8 cellular contexts compared by ENCODE assay signal in genomic region chr1:110338200-110339039, GRCh38. TPM values are rescaled to one million over a fixed set of nuclear protein-coding genes. Genes with fewer than 3 reads are reported as not detected.
DNase-seq lines count a peak whose midpoint lies in the region; ATAC-seq and TF ChIP-seq lines count a peak whose summit lies in the region.

No MANE protein-coding gene starts in this region.

- no peak overlapping the region for H3K4me3 Mint-ChIP-seq in natural killer cell treated with Interleukin-12 subunit alpha and Interleukin-12 subunit beta and Interleukin-15 and Interleukin-18, amount 100 ng/mL, for 72 hours

- H3K9me3 Mint-ChIP-seq in natural killer cell treated with Interleukin-12 subunit alpha and Interleukin-12 subunit beta and Interleukin-15 and Interleukin-18, amount 100 ng/mL, for 72 hours: no peaks in the 10 kb centered on the region

- H3K4me2 ChIP-seq in Karpas-422 (ENCODE audit: low read depth, low read length, poor library complexity, severe bottlenecking) (peak overlapping the region; percentile 100), fibroblast of lung (ENCODE audit: extremely low read depth, insufficient read depth, low read length) (peak overlapping the region; percentile 97)

- H3K27ac ChIP-seq in Karpas-422 (ENCODE audit: low read length): peak overlapping the region; percentile 87
- H3K27ac ChIP-seq in Panc1 (ENCODE audit: low read length): peak overlapping the region; percentile 99
- H3K27ac ChIP-seq in fibroblast of lung (ENCODE audit: insufficient read depth, low read length): peak overlapping the region; percentile 99

- H4K20me1 ChIP-seq in Karpas-422 (ENCODE audit: insufficient read depth, low read depth, low read length) (peaks cover 34% of the 10 kb centered on the region), fibroblast of lung (ENCODE audit: control insufficient read depth, extremely low read depth, insufficient read depth, low read length) (no peaks in the 10 kb centered on the region)

- H3K36me3 Mint-ChIP-seq in natural killer cell treated with Interleukin-12 subunit alpha and Interleukin-12 subunit beta and Interleukin-15 and Interleukin-18, amount 100 ng/mL, for 72 hours: peaks cover 15% of the 10 kb centered on the region

- no TSS peak for BruUV-seq in Panc1 (replicated peaks; lab: Mats Ljungman, UMichigan)

- H3K4me1 ChIP-seq in Karpas-422 (ENCODE audit: low read length) (peaks cover 47% of the 10 kb centered on the region), Panc1 (ENCODE audit: control insufficient read depth, insufficient read depth, low read length) (peaks cover 25% of the 10 kb centered on the region), fibroblast of lung (ENCODE audit: control insufficient read depth, extremely low read depth, insufficient read depth, low read length) (peaks cover 19% of the 10 kb centered on the region)

- peak overlapping the region; percentile 93 for H3K9ac ChIP-seq in Karpas-422 (ENCODE audit: low read length)
- peak overlapping the region; percentile 90 for H3K9ac ChIP-seq in fibroblast of lung (ENCODE audit: insufficient read depth, low read length)

- H2AFZ ChIP-seq in Karpas-422 (ENCODE audit: low read length) (peak overlapping the region; percentile 77), fibroblast of lung (ENCODE audit: low read length) (peak overlapping the region; percentile 87)

- H3K36me3 ChIP-seq in Karpas-422 (ENCODE audit: insufficient read depth, low read length): peaks cover 33% of the 10 kb centered on the region
- H3K36me3 ChIP-seq in Panc1 (ENCODE audit: control insufficient read depth, insufficient read depth, low read length): peaks cover 9% of the 10 kb centered on the region
- peaks cover 16% of the 10 kb centered on the region for H3K36me3 ChIP-seq in fibroblast of lung (ENCODE audit: control insufficient read depth, insufficient read depth, low read length)

- TF ChIP-seq CTCF in Panc1 (IDR thresholded peaks at IDR 0.05) (peak; percentile 65), fibroblast of lung (conservative IDR thresholded peaks at IDR 0.05 in 1 of 2, IDR thresholded peaks at IDR 0.05 in 1 of 2; ENCODE audit: low read depth in 1 of 2, low read length in 2 of 2) (peak; percentile 42 to 50)

- intact Hi-C loops in Panc1 (cut with micrococcal nuclease; ENCODE audit: unreplicated experiment): no loop called here

- peaks cover 39 to 50% of the 10 kb centered on the region in 2 donors for H3K4me1 Mint-ChIP-seq in natural killer cell treated with Interleukin-12 subunit alpha and Interleukin-12 subunit beta and Interleukin-15 and Interleukin-18, amount 100 ng/mL, for 72 hours (ENCODE audit: low read depth in 2 of 2)

- H3K27me3 ChIP-seq in Karpas-422 (ENCODE audit: low read length): no peaks in the 10 kb centered on the region
- H3K27me3 ChIP-seq in Panc1 (ENCODE audit: control insufficient read depth, insufficient read depth, low read length): no peaks in the 10 kb centered on the region
- no peaks in the 10 kb centered on the region for H3K27me3 ChIP-seq in fibroblast of lung (ENCODE audit: control insufficient read depth, insufficient read depth, low read length)

- H3K9me2 ChIP-seq in Karpas-422 (replicated peaks; ENCODE audit: insufficient read depth, low read length): no peaks in the 10 kb centered on the region

- DNase-seq in DMS79 (lab: John Stamatoyannopoulos, UW) (peak; percentile 95), Karpas-422 (peak; percentile 100), Panc1 (ENCODE audit: low read depth, low spot score) (peak; percentile 99), activated T-helper 1 cell treated with Interleukin-2 at 50 U/mL for 16 hours (ENCODE audit: low read depth) (peak; percentile 87), fibroblast of lung (ENCODE audit: low read depth in 2 of 2) (peak; percentile 100)
- DNase-seq in natural killer cell treated with Interleukin-12 subunit alpha and Interleukin-12 subunit beta and Interleukin-15 and Interleukin-18, amount 100 ng/mL, for 72 hours (ENCODE audit: low spot score): peak; percentile 97
- peak; percentile 92 for DNase-seq in stimulated activated naive CD8-positive, alpha-beta T cell treated with anti-CD3 and anti-CD28 coated beads, Interleukin-15, Interleukin-2, amounts not matched to agents 100 U/mL and 50 U/mL, for 24 hours

- ATAC-seq in GM21825 (IDR thresholded peaks at IDR 0.05; ENCODE audit: unreplicated experiment): peak; percentile 59
- ATAC-seq in Panc1: peak; percentile 88
- peak; percentile 85 to 89 for ATAC-seq in natural killer cell treated with Interleukin-12 subunit alpha and Interleukin-12 subunit beta and Interleukin-15 and Interleukin-18, amount 100 ng/mL, for 72 hours
- peak; percentile 80 for ATAC-seq in stimulated activated naive CD8-positive, alpha-beta T cell treated with anti-CD3 and anti-CD28 coated beads, Interleukin-15, Interleukin-2, amounts not matched to agents 100 U/mL and 50 U/mL, for 24 hours

- POLR2A ChIA-PET in Panc1 (lab: Charles Lee): interaction anchor here (0.6 to 1.2 kb wide), 3 partner anchors 11 to 66 kb away, joined by 3 read pairs; no protein-coding TSS in a partner anchor

- H3K4me3 ChIP-seq in Karpas-422 (ENCODE audit: low read length) (peak overlapping the region; percentile 85), Panc1 (ENCODE audit: low read depth in 2 of 2, low read length in 2 of 2) (peak overlapping the region; percentile 88 to 92), fibroblast of lung (replicated peaks in 1 of 4; ENCODE audit: control extremely low read depth in 1 of 4, insufficient read depth in 1 of 4, low read depth in 3 of 4, low read length in 4 of 4) (peak overlapping the region; percentile 81 to 98 (median 90))

- in situ Hi-C loops in Panc1 (cut with HindIII; ENCODE audit: low pct_unique_long_range_greater_than_20kb, low sequenced_read_pairs): no loop called here

- CTCF ChIA-PET in Panc1 (lab: Charles Lee): interaction anchor here (0.6 to 1.3 kb wide), 2 partner anchors 130 to 154 kb away, joined by 3 to 10 read pairs; partner anchors contain the start of gene KCNC4

- H3K9me3 ChIP-seq in Karpas-422 (ENCODE audit: low read length): no peaks in the 10 kb centered on the region
- H3K9me3 ChIP-seq in Panc1 (ENCODE audit: control insufficient read depth, insufficient read depth, low read depth, low read length): no peaks in the 10 kb centered on the region
- H3K9me3 ChIP-seq in fibroblast of lung (ENCODE audit: control insufficient read depth, insufficient read depth, low read depth, low read length): no peaks in the 10 kb centered on the region

- H3K79me2 ChIP-seq in Karpas-422 (ENCODE audit: low read length) (peaks cover 49% of the 10 kb centered on the region), fibroblast of lung (ENCODE audit: control insufficient read depth, insufficient read depth, low read length) (peaks cover 41% of the 10 kb centered on the region)

- H3K27me3 Mint-ChIP-seq in natural killer cell treated with Interleukin-12 subunit alpha and Interleukin-12 subunit beta and Interleukin-15 and Interleukin-18, amount 100 ng/mL, for 72 hours: no peaks in the 10 kb centered on the region

- H3K27ac Mint-ChIP-seq in natural killer cell treated with Interleukin-12 subunit alpha and Interleukin-12 subunit beta and Interleukin-15 and Interleukin-18, amount 100 ng/mL, for 72 hours: no peak overlapping the region

RNA-seq across cellular contexts. Expression of gene RBM15, which starts 0.8 kb away (rescaled TPM):
- total RNA-seq in Karpas-422 (2014; rRNA removed; shearing (Covaris generic); ENCODE audit: low replicate concordance): 101 and 150 TPM in 2 replicates
- total RNA-seq in Panc1 (2021; ENCODE audit: unreplicated experiment) (32.1 TPM), fibroblast of lung (25.9 and 26.5 TPM in 2 replicates)
- 3.9 TPM for polyA plus RNA-seq in Panc1 (2012; ENCODE audit: insufficient read length)
- 8.4 and 10.7 TPM in 2 replicates for polyA plus RNA-seq in fibroblast of lung
- polyA plus RNA-seq in fibroblast of lung (2012): 4.1 and 4.2 TPM in 2 replicates
- 40.5 and 54.2 TPM in 2 replicates for polyA minus RNA-seq in fibroblast of lung (ENCODE audit: low replicate concordance)
- total RNA-seq in natural killer cell treated with Interleukin-12 subunit alpha and Interleukin-12 subunit beta and Interleukin-15 and Interleukin-18, amount 100 ng/mL, for 72 hours: 10 to 100 TPM; 60.2 to 97.9 TPM

RNA-seq across cellular contexts. Expression of gene SLC16A4, which starts 52.4 kb away (rescaled TPM):
- 51.4 and 116 TPM in 2 replicates for total RNA-seq in Karpas-422 (2014; rRNA removed; shearing (Covaris generic); ENCODE audit: low replicate concordance)
- total RNA-seq in Panc1 (2021; ENCODE audit: unreplicated experiment) (0.46 TPM), fibroblast of lung (42.6 and 64.4 TPM in 2 replicates)
- polyA plus RNA-seq in Panc1 (2012; ENCODE audit: insufficient read length): 0.50 TPM
- 32.8 and 91.9 TPM in 2 replicates for polyA plus RNA-seq in fibroblast of lung
- polyA plus RNA-seq in fibroblast of lung (2012): 15.5 and 40.3 TPM in 2 replicates
- polyA minus RNA-seq in fibroblast of lung (ENCODE audit: low replicate concordance): 16.4 and 30.2 TPM in 2 replicates
- total RNA-seq in natural killer cell treated with Interleukin-12 subunit alpha and Interleukin-12 subunit beta and Interleukin-15 and Interleukin-18, amount 100 ng/mL, for 72 hours: under 1 TPM in 1 of 2 donors, not detected in 1; 0.48 TPM

Comparison
In these comparisons a context has a peak if more than half of its experiments do, and no peak if none do; other contexts are left out.
1. Peak in every context shown above with its lines: DNase-seq, ATAC-seq, H3K4me3 ChIP-seq and H3K27ac ChIP-seq.
2. RNA of gene SLC16A4, which starts 52.4 kb away (total RNA-seq): 51.4 to 116 TPM in Karpas-422 and 42.6 to 64.4 TPM in fibroblast of lung; 0.48 TPM in natural killer cell treated with Interleukin-12 subunit alpha and Interleukin-12 subunit beta and Interleukin-15 and Interleukin-18, amount 100 ng/mL, for 72 hours and 0.46 TPM in Panc1 (single experiment); every median in the first group is over 10 times any median in the second.